ENCODE assay signal across 1 cellular context in genomic region chr3:119418091-119418512, GRCh38.
A peak's percentile ranks its signal among the peaks of the same experiment; 100 is the strongest.
TF ChIP-seq lines count a peak whose summit lies in the region.

No MANE protein-coding gene starts in this region.

TF ChIP-seq in K562, 482 proteins besides CTCF, POLR2A, EP300 and RAD21 (continued from another document and continues in another):
- TF ChIP-seq ZBTB40 (IDR thresholded peaks at IDR 0.05) = no peak
- no peak for TF ChIP-seq ZBTB40 (CRISPR knock-in tag; IDR thresholded peaks at IDR 0.05)
- TF ChIP-seq STAT5A (IDR thresholded peaks at IDR 0.05; ENCODE audit: borderline replicate concordance, low read length) = peak; percentile 67
- no peak for TF ChIP-seq MXI1 (IDR thresholded peaks at IDR 0.05; ENCODE audit: low read depth, low read length)
- no peak for TF ChIP-seq ZNF280B (CRISPR knock-in tag; IDR thresholded peaks at IDR 0.05)
- TF ChIP-seq ZNF395 (CRISPR knock-in tag; IDR thresholded peaks at IDR 0.05) = no peak
- TF ChIP-seq TAF7 (tag; IDR thresholded peaks at IDR 0.05) = no peak
- peak; percentile 80; the same call in 1 of the 2 replicates for TF ChIP-seq GATAD2B (IDR thresholded peaks at IDR 0.05; ENCODE audit: borderline replicate concordance)
- TF ChIP-seq TEAD4 (IDR thresholded peaks at IDR 0.05; ENCODE audit: low read length) = peak; percentile 93
- no peak for TF ChIP-seq TEAD4 (CRISPR knock-in tag; IDR thresholded peaks at IDR 0.05; ENCODE audit: borderline replicate concordance)
- TF ChIP-seq, protein P1, sequence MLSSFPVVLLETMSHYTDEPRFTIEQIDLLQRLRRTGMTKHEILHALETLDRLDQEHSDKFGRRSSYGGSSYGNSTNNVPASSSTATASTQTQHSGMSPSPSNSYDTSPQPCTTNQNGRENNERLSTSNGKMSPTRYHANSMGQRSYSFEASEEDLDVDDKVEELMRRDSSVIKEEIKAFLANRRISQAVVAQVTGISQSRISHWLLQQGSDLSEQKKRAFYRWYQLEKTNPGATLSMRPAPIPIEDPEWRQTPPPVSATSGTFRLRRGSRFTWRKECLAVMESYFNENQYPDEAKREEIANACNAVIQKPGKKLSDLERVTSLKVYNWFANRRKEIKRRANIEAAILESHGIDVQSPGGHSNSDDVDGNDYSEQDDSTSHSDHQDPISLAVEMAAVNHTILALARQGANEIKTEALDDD (IDR thresholded peaks at IDR 0.05) = peak; percentile 22; the same call in 1 of the 2 replicates
- TF ChIP-seq HDAC1 (IDR thresholded peaks at IDR 0.05) = no peak
- TF ChIP-seq NFYB (IDR thresholded peaks at IDR 0.05; ENCODE audit: extremely low read depth, insufficient read length) = no peak
- no peak for TF ChIP-seq NR4A1 (CRISPR knock-in tag; IDR thresholded peaks at IDR 0.05)
- TF ChIP-seq NR4A1 (tag; IDR thresholded peaks at IDR 0.05) = no peak
- no peak for TF ChIP-seq ZNF23 (CRISPR knock-in tag; IDR thresholded peaks at IDR 0.05)
- no peak for TF ChIP-seq ZNF263 (CRISPR knock-in tag; IDR thresholded peaks at IDR 0.05; ENCODE audit: borderline replicate concordance)
- TF ChIP-seq E2F3 (CRISPR knock-in tag; IDR thresholded peaks at IDR 0.05) = no peak
- TF ChIP-seq NR2C2 (CRISPR knock-in tag; IDR thresholded peaks at IDR 0.05) = no peak
- 0 out of 2 replicates have a peak, but pooled peaks have one; percentile 32 for TF ChIP-seq NR2C2 (tag; IDR thresholded peaks at IDR 0.05)
- TF ChIP-seq FOS (IDR thresholded peaks at IDR 0.05; ENCODE audit: extremely low read depth, insufficient read length) = no peak
- TF ChIP-seq SREBF1 (IDR thresholded peaks at IDR 0.05; ENCODE audit: borderline replicate concordance, low read depth, low read length) = no peak
- no peak for TF ChIP-seq CHD4 (IDR thresholded peaks at IDR 0.05; ENCODE audit: insufficient read depth, insufficient replicate concordance, low read depth, low read length, poor library complexity, severe bottlenecking)
- no peak for TF ChIP-seq KLF6 (CRISPR knock-in tag; IDR thresholded peaks at IDR 0.05; ENCODE audit: borderline replicate concordance)
- no peak for TF ChIP-seq RFX5 (IDR thresholded peaks at IDR 0.05; ENCODE audit: low read depth, low read length)
- no peak for TF ChIP-seq MYC (IDR thresholded peaks at IDR 0.05; ENCODE audit: low read depth, low read length)
- TF ChIP-seq MYC (CRISPR knock-in tag; IDR thresholded peaks at IDR 0.05; ENCODE audit: borderline replicate concordance, low read depth) = no peak
- no peak for TF ChIP-seq ZNF707 (CRISPR knock-in tag; conservative IDR thresholded peaks at IDR 0.05)
- TF ChIP-seq CEBPB (tag; IDR thresholded peaks at IDR 0.05) = peak; percentile 59; the same call in 1 of the 2 replicates
- TF ChIP-seq EGR1 (conservative IDR thresholded peaks at IDR 0.05) = no peak
- TF ChIP-seq, protein P2, sequence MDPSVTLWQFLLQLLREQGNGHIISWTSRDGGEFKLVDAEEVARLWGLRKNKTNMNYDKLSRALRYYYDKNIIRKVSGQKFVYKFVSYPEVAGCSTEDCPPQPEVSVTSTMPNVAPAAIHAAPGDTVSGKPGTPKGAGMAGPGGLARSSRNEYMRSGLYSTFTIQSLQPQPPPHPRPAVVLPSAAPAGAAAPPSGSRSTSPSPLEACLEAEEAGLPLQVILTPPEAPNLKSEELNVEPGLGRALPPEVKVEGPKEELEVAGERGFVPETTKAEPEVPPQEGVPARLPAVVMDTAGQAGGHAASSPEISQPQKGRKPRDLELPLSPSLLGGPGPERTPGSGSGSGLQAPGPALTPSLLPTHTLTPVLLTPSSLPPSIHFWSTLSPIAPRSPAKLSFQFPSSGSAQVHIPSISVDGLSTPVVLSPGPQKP (CRISPR knock-in tag; IDR thresholded peaks at IDR 0.05) = no peak
- TF ChIP-seq SAFB (IDR thresholded peaks at IDR 0.05; ENCODE audit: borderline replicate concordance, low read depth, low read length) = no peak
- TF ChIP-seq ZMIZ1 (IDR thresholded peaks at IDR 0.05; ENCODE audit: low read depth in 2 of 2, low read length in 2 of 2) = peak in 1 of 2 experiments; percentile 43; a peak in 1 of 4 replicates
- TF ChIP-seq, protein P3, sequence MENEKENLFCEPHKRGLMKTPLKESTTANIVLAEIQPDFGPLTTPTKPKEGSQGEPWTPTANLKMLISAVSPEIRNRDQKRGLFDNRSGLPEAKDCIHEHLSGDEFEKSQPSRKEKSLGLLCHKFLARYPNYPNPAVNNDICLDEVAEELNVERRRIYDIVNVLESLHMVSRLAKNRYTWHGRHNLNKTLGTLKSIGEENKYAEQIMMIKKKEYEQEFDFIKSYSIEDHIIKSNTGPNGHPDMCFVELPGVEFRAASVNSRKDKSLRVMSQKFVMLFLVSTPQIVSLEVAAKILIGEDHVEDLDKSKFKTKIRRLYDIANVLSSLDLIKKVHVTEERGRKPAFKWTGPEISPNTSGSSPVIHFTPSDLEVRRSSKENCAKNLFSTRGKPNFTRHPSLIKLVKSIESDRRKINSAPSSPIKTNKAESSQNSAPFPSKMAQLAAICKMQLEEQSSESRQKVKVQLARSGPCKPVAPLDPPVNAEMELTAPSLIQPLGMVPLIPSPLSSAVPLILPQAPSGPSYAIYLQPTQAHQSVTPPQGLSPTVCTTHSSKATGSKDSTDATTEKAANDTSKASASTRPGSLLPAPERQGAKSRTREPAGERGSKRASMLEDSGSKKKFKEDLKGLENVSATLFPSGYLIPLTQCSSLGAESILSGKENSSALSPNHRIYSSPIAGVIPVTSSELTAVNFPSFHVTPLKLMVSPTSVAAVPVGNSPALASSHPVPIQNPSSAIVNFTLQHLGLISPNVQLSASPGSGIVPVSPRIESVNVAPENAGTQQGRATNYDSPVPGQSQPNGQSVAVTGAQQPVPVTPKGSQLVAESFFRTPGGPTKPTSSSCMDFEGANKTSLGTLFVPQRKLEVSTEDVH (IDR thresholded peaks at IDR 0.05; ENCODE audit: low read depth, partially characterized antibody) = no peak
- no peak for TF ChIP-seq SP1 (CRISPR knock-in tag; IDR thresholded peaks at IDR 0.05)
- TF ChIP-seq TARDBP (IDR thresholded peaks at IDR 0.05) = no peak
- no peak for TF ChIP-seq CBX8 (IDR thresholded peaks at IDR 0.05; ENCODE audit: borderline replicate concordance, extremely low read depth, low read depth, low read length, poor library complexity, severe bottlenecking)
- peak; percentile 50 for TF ChIP-seq CCNT2 (IDR thresholded peaks at IDR 0.05; ENCODE audit: borderline replicate concordance, extremely low read depth, insufficient read length, low read depth, low read length)
- 0 out of 2 replicates have a peak, but pooled peaks have one; percentile 25 for TF ChIP-seq TRIM28 (IDR thresholded peaks at IDR 0.05)
- peak; percentile 96 for TF ChIP-seq MEIS2 (IDR thresholded peaks at IDR 0.05; ENCODE audit: partially characterized antibody)
- TF ChIP-seq IFI16 (CRISPR knock-in tag; IDR thresholded peaks at IDR 0.05) = no peak
- no peak for TF ChIP-seq RFX7 (CRISPR knock-in tag; IDR thresholded peaks at IDR 0.05)
